ENCODE assay signal across 8 cellular contexts in the genomic region with DNA sequence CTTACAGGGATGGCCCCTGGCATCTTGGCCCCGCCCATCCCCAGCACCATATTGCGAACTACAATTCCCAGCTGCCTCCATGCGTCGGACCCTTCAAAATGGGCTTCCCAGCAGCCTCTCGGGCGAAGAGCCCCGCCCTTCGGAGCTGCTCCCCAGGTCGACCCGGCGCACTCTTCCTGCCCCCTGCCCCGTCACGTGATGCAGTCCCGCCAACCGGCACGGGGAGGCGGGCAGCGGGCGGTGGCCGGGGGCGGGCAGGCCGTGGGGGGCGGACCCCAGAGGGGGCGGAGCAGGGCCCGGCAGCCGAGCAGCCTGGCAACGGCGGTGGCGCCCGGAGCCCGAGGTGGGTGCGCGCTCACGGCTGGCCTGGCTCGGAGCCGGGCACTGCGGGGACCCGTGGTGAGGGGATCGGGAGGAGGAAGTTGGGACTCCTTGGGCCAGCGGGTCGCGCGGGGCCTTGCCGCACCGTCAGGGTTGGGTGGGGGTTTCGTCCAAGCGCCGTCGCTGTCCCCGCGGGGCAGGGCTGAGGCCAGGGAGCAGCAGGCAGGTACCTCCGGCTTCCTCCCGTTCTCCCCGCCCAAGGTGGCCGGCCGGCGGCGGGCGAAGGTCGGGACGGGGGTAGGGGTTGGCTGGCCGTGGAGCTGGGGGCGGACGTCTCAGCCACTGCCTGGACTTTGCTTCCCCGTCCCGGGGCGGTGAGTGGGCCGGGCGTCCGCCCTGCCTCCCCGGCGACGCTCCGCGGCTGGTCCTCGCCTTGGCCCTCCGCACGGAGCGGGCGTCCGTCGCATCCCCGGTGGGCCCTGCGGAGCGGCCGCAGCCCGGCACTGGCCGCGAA. TPM values are rescaled to one million over a fixed set of nuclear protein-coding genes. Genes with fewer than 3 reads are reported as not detected.
DNase-seq lines count a peak whose midpoint lies in the region; ATAC-seq, FAIRE-seq and TF ChIP-seq lines count a peak whose summit lies in the region.

A gene (plus strand): TSS at position 302 of the 835 bp plus-strand sequence. CDS start 23,994 bp downstream, outside the sequence.

- H3K9me3 ChIP-seq in DND-41 (ENCODE audit: insufficient read depth, low read length, severe bottlenecking), result no peaks in the 10 kb centered on the region
- H3K9me3 ChIP-seq in GM23248 (ENCODE audit: low read depth), result no peaks in the 10 kb centered on the region
- no peaks in the 10 kb centered on the region for H3K9me3 ChIP-seq in Karpas-422 (ENCODE audit: low read length)
- H3K9me3 ChIP-seq in esophagus muscularis mucosa, result no peaks in the 10 kb centered on the region
- H3K9me3 ChIP-seq in muscle layer of colon (ENCODE audit: low read length), result no peaks in the 10 kb centered on the region

- H3K27ac ChIP-seq in DND-41 (ENCODE audit: low read length) (peak within 1 kb of the TSS; percentile 86), GM23248 (peak within 1 kb of the TSS; percentile 75), Karpas-422 (ENCODE audit: low read length) (peak within 1 kb of the TSS; percentile 59), esophagus muscularis mucosa (replicated peaks in 1 of 4) (peak within 1 kb of the TSS; percentile 84 to 90 (median 86)), muscle layer of colon (ENCODE audit: low read depth, low read length) (peak within 1 kb of the TSS; percentile 66)

- peaks cover 7% of the 10 kb centered on the region for H3K27me3 Mint-ChIP-seq in activated T-cell treated with anti-CD3 and anti-CD28 coated beads, Interleukin-2, amount 50 U/mL, for 72 hours (ENCODE audit: low read depth)

- intact Hi-C loops in esophagus muscularis mucosa (cut with DNase I), result no loop called here

- peak within 1 kb of the TSS; percentile 59 to 87 for H3K4me3 ChIP-seq in DND-41 (ENCODE audit: low read depth in 1 of 2, low read length in 2 of 2)
- peak within 1 kb of the TSS; percentile 89 for H3K4me3 ChIP-seq in GM23248
- peak within 1 kb of the TSS; percentile 67 for H3K4me3 ChIP-seq in Karpas-422 (ENCODE audit: low read length)
- peak within 1 kb of the TSS; percentile 68 to 78 (median 74) for H3K4me3 ChIP-seq in esophagus muscularis mucosa
- peak within 1 kb of the TSS; percentile 46 to 66 for H3K4me3 ChIP-seq in muscle layer of colon (ENCODE audit: low read depth in 1 of 2, low read length in 2 of 2)

- H2AFZ ChIP-seq in DND-41 (ENCODE audit: low read depth, low read length), result peak within 1 kb of the TSS; percentile 79
- H2AFZ ChIP-seq in GM23248, result peak within 1 kb of the TSS; percentile 87
- H2AFZ ChIP-seq in Karpas-422 (ENCODE audit: low read length), result peak within 1 kb of the TSS; percentile 52; the same call in 1 of the 2 replicates

- no peaks in the 10 kb centered on the region for H3K36me3 ChIP-seq in DND-41 (ENCODE audit: insufficient read depth, low read length)
- no peaks in the 10 kb centered on the region for H3K36me3 ChIP-seq in GM23248 (ENCODE audit: low read depth)
- H3K36me3 ChIP-seq in Karpas-422 (ENCODE audit: insufficient read depth, low read length), result no peaks in the 10 kb centered on the region
- no peaks in the 10 kb centered on the region for H3K36me3 ChIP-seq in esophagus muscularis mucosa
- no peaks in the 10 kb centered on the region for H3K36me3 ChIP-seq in muscle layer of colon (ENCODE audit: insufficient read depth, low read length)

- H3K9ac ChIP-seq in DND-41 (ENCODE audit: low read depth, low read length) (peak within 1 kb of the TSS; percentile 78), GM23248 (peak within 1 kb of the TSS; percentile 83), Karpas-422 (ENCODE audit: low read length) (peak within 1 kb of the TSS; percentile 64), muscle layer of colon (ENCODE audit: low read length) (peak within 1 kb of the TSS; percentile 14)

- no peaks in the 10 kb centered on the region for H3K9me3 Mint-ChIP-seq in activated T-cell treated with anti-CD3 and anti-CD28 coated beads, Interleukin-2, amount 50 U/mL, for 72 hours

- in situ Hi-C loops in GM23248 (cut with MboI), result no loop called here

- FAIRE-seq in RCC 7860 (lab: Jason Lieb, UNC), result peak; percentile 75

- H3F3A ChIP-seq in GM23248 (ENCODE audit: insufficient read depth), result no peaks in the 10 kb centered on the region

- peak; percentile 89 for ATAC-seq in DND-41 (ENCODE audit: insufficient read depth, low read depth)
- peak; percentile 87 to 91 for ATAC-seq in activated T-cell treated with anti-CD3 and anti-CD28 coated beads, Interleukin-2, amount 50 U/mL, for 72 hours (replicated peaks in 1 of 2)

- H3K4me2 ChIP-seq in DND-41 (ENCODE audit: insufficient read depth, low read length), result peak within 1 kb of the TSS; percentile 77
- H3K4me2 ChIP-seq in GM23248 (ENCODE audit: unreplicated experiment), result peak within 1 kb of the TSS; percentile 83
- peak within 1 kb of the TSS; percentile 65 for H3K4me2 ChIP-seq in Karpas-422 (ENCODE audit: low read depth, low read length, poor library complexity, severe bottlenecking)

- no peaks in the 10 kb centered on the region; the same call in 1 of the 2 replicates for H4K20me1 ChIP-seq in DND-41 (ENCODE audit: insufficient read depth, low read length)
- no peaks in the 10 kb centered on the region; the same call in 1 of the 2 replicates for H4K20me1 ChIP-seq in GM23248 (ENCODE audit: insufficient read depth)
- peaks cover 22% of the 10 kb centered on the region for H4K20me1 ChIP-seq in Karpas-422 (ENCODE audit: insufficient read depth, low read depth, low read length)

- DNase-seq in DND-41, result peak; percentile 95
- DNase-seq in GM23248, result peak; percentile 95
- peak; percentile 97 for DNase-seq in Karpas-422
- peak; percentile 89 for DNase-seq in RCC 7860 (ENCODE audit: low spot score)
- DNase-seq in activated T-cell treated with anti-CD3 and anti-CD28 coated beads, Interleukin-2, amount 50 U/mL, for 72 hours, result peak; percentile 93 to 94
- peak; percentile 97 for DNase-seq in esophagus muscularis mucosa (ENCODE audit: extremely low spot score)
- peak; percentile 68 to 76 for DNase-seq in stimulated activated CD8-positive, alpha-beta memory T cell treated with anti-CD3 and anti-CD28 coated beads, Interleukin-7, amount 100 ng/mL, for 1 hour (ENCODE audit: low read depth in 2 of 2)

- TF ChIP-seq EP300 in esophagus muscularis mucosa (IDR thresholded peaks at IDR 0.05), result no peak

- 0% methylated on average over 18 to 36 of the region's 89 CpGs for WGBS in GM23248 (ENCODE audit: low coverage in 1 of 2, low lambda C conversion rate in 2 of 2, missing lambda C conversion rate in 2 of 2), 2 experiments
- WGBS in esophagus muscularis mucosa, result 36% methylated on average over 35 of the region's 89 CpGs

- H3K36me3 Mint-ChIP-seq in activated T-cell treated with anti-CD3 and anti-CD28 coated beads, Interleukin-2, amount 50 U/mL, for 72 hours (ENCODE audit: insufficient read depth in 2 of 2), result no peaks in the 10 kb centered on the region

- H3K4me1 ChIP-seq in DND-41 (ENCODE audit: insufficient read depth, low read length) (peaks cover 44% of the 10 kb centered on the region), GM23248 (ENCODE audit: insufficient read depth) (no peaks in the 10 kb centered on the region), Karpas-422 (ENCODE audit: low read length) (peaks cover 36% of the 10 kb centered on the region), esophagus muscularis mucosa (peaks cover 3 to 33% (median 25%) of the 10 kb centered on the region in 4 donors), muscle layer of colon (ENCODE audit: insufficient read depth, low read length) (peaks cover 6% of the 10 kb centered on the region)

- no peaks in the 10 kb centered on the region for H3K9me2 ChIP-seq in GM23248 (ENCODE audit: insufficient read depth)
- H3K9me2 ChIP-seq in Karpas-422 (replicated peaks; ENCODE audit: insufficient read depth, low read length), result no peaks in the 10 kb centered on the region

- no peaks in the 10 kb centered on the region for H3K27me3 ChIP-seq in DND-41 (ENCODE audit: insufficient read depth, low read length, poor library complexity)
- H3K27me3 ChIP-seq in GM23248 (replicated peaks; ENCODE audit: insufficient read depth), result no peaks in the 10 kb centered on the region
- no peaks in the 10 kb centered on the region for H3K27me3 ChIP-seq in Karpas-422 (ENCODE audit: low read length)
- no peaks in the 10 kb centered on the region for H3K27me3 ChIP-seq in esophagus muscularis mucosa
- no peaks in the 10 kb centered on the region for H3K27me3 ChIP-seq in muscle layer of colon (ENCODE audit: control insufficient read depth in 1 of 2, insufficient read depth in 2 of 2, low read length in 2 of 2)

- H3K27ac Mint-ChIP-seq in activated T-cell treated with anti-CD3 and anti-CD28 coated beads, Interleukin-2, amount 50 U/mL, for 72 hours, result peak within 1 kb of the TSS; percentile 72

- H3K4me1 Mint-ChIP-seq in activated T-cell treated with anti-CD3 and anti-CD28 coated beads, Interleukin-2, amount 50 U/mL, for 72 hours (ENCODE audit: low read depth), result peaks cover 42% of the 10 kb centered on the region

- no peak for TF ChIP-seq CTCF in DND-41 (IDR thresholded peaks at IDR 0.05; ENCODE audit: borderline replicate concordance, extremely low read depth, low read length, poor library complexity, severe bottlenecking)
- no peak for TF ChIP-seq CTCF in esophagus muscularis mucosa (IDR thresholded peaks at IDR 0.05)

- peak within 1 kb of the TSS; percentile 83 to 88 for H3K4me3 Mint-ChIP-seq in activated T-cell treated with anti-CD3 and anti-CD28 coated beads, Interleukin-2, amount 50 U/mL, for 72 hours

- peaks cover 44% of the 10 kb centered on the region for H3K79me2 ChIP-seq in DND-41 (ENCODE audit: insufficient read depth, low read length)
- H3K79me2 ChIP-seq in GM23248 (ENCODE audit: insufficient read depth), result peaks cover 43% of the 10 kb centered on the region
- no peaks in the 10 kb centered on the region; the same call in 1 of the 2 replicates for H3K79me2 ChIP-seq in Karpas-422 (ENCODE audit: low read length)

- TF ChIP-seq POLR2A in esophagus muscularis mucosa (IDR thresholded peaks at IDR 0.05; ENCODE audit: low read depth), result no peak

RNA-seq across cellular contexts. Expression of the gene that starts here (rescaled TPM):
- 8.0 and 8.9 TPM in 2 replicates for total RNA-seq in GM23248 (2014; rRNA removed; shearing (Covaris generic))
- 8.1 and 8.5 TPM in 2 replicates for polyA plus RNA-seq in GM23248 (2016; fragmentation: Nextera tagmentation; extraction: Ambion mirVana)
- total RNA-seq in Karpas-422 (2014; rRNA removed; shearing (Covaris generic); ENCODE audit: low replicate concordance), result 6.0 and 15.8 TPM in 2 replicates
- total RNA-seq in activated T-cell treated with anti-CD3 and anti-CD28 coated beads, Interleukin-2, amount 50 U/mL, for 72 hours, result 10 to 100 TPM; 28.9 to 30.9 TPM
- total RNA-seq in esophagus muscularis mucosa, result 10 to 100 TPM in 3 of 4 donors, 1 to 10 TPM in 1; 7.9 to 15.5 (median 11.4) TPM

Comparison
In these comparisons a context has a peak if more than half of its experiments do, and no peak if none do; other contexts are left out.
1. Peak in every context shown above with its lines: DNase-seq, ATAC-seq, H3K4me3 ChIP-seq and H3K27ac ChIP-seq.
2. H3K9ac ChIP-seq: peak in every context shown above with its lines; median percentile 83 in GM23248; 78 in DND-41; 64 in Karpas-422; 14 in muscle layer of colon.